35 cellular contexts compared by ENCODE assay signal in genomic region chr9:111854799-111855198, GRCh38. TPM values are rescaled to one million over a fixed set of nuclear protein-coding genes. Genes with fewer than 3 reads are reported as not detected.
DNase-seq lines count a peak whose midpoint lies in the region; ATAC-seq, FAIRE-seq and TF ChIP-seq lines count a peak whose summit lies in the region.
"Had no signal": no experiment of that assay in that cellular context is flagged by ENCODE, and none has a peak within 500 bp of the region (broad histone marks: within the 10 kb centered on the region; RNA-seq: fewer than 3 reads in every experiment).

No MANE protein-coding gene starts in this region.

- TF ChIP-seq POLR2A in stomach (IDR thresholded peaks at IDR 0.05) = no peak

- no peaks in the 10 kb centered on the region for H3K27me3 Mint-ChIP-seq in MCF 10A (ENCODE audit: insufficient read depth, unreplicated experiment)
- H3K27me3 Mint-ChIP-seq: naive thymus-derived CD8-positive, alpha-beta T cell; stimulated activated memory B cell treated with anti-CD40 and anti-IgM and Interleukin-4, amounts not matched to agents 10 μg/mL and 1 μg/mL and 100 μg/mL, for 72 hours; type B pancreatic cell had no signal

- H3K4me1 Mint-ChIP-seq in MCF 10A (ENCODE audit: insufficient read depth, unreplicated experiment) = peaks cover 31% of the 10 kb centered on the region
- H3K4me1 Mint-ChIP-seq: CD4-positive, CD25-positive, alpha-beta regulatory T cell; stimulated activated memory B cell treated with anti-CD40 and anti-IgM and Interleukin-4, amounts not matched to agents 10 μg/mL and 1 μg/mL and 100 μg/mL, for 72 hours had no signal

- H3K27ac ChIP-seq in small intestine (ENCODE audit: low read depth in 1 of 2, low read length in 1 of 2) (no peak overlapping the region), stomach (no peak overlapping the region)
- H3K27ac ChIP-seq: hepatocyte, lower lobe of right lung, prostate gland had no signal

- H3K4me3 ChIP-seq in adipocyte (ENCODE audit: low read length) = no peak overlapping the region
- no peak overlapping the region for H3K4me3 ChIP-seq in fibroblast of pulmonary artery (replicated peaks; ENCODE audit: low read depth, low read length)
- no peak overlapping the region for H3K4me3 ChIP-seq in small intestine (ENCODE audit: low read depth in 1 of 2, low read length in 2 of 2)
- H3K4me3 ChIP-seq in stomach = no peak overlapping the region
- H3K4me3 ChIP-seq: hepatocyte, lower lobe of right lung, MG63, prostate gland had no signal

- H3K9me3 Mint-ChIP-seq in MCF 10A (ENCODE audit: unreplicated experiment) = no peaks in the 10 kb centered on the region
- H3K9me3 Mint-ChIP-seq: activated T-cell treated with anti-CD3 and anti-CD28 coated beads, Interleukin-2, amount 50 U/mL, for 72 hours; dendritic cell treated with granulocyte-macrophage colony-stimulating factor and Interleukin-4, amounts not matched to agents 40 ng/mL and 50 ng/mL, for 4 days; naive thymus-derived CD8-positive, alpha-beta T cell; stimulated activated memory B cell treated with anti-CD40 and anti-IgM and Interleukin-4, amounts not matched to agents 10 μg/mL and 1 μg/mL and 100 μg/mL, for 72 hours had no signal

- H3K27ac Mint-ChIP-seq in MCF 10A (ENCODE audit: low read depth, unreplicated experiment) = no peak overlapping the region
- H3K27ac Mint-ChIP-seq: activated T-cell treated with anti-CD3 and anti-CD28 coated beads, Interleukin-2, amount 50 U/mL, for 72 hours; CD4-positive, CD25-positive, alpha-beta regulatory T cell; dendritic cell treated with granulocyte-macrophage colony-stimulating factor and Interleukin-4, amounts not matched to agents 40 ng/mL and 50 ng/mL, for 4 days; naive thymus-derived CD8-positive, alpha-beta T cell; stimulated activated memory B cell treated with anti-CD40 and anti-IgM and Interleukin-4, amounts not matched to agents 10 μg/mL and 1 μg/mL and 100 μg/mL, for 72 hours; type B pancreatic cell had no signal

- no peaks in the 10 kb centered on the region for H3K36me3 ChIP-seq in adipocyte (ENCODE audit: control insufficient read depth, insufficient read depth, low read length, severe bottlenecking)
- no peaks in the 10 kb centered on the region for H3K36me3 ChIP-seq in small intestine (ENCODE audit: control insufficient read depth in 2 of 2, insufficient read depth in 2 of 2, low read length in 2 of 2)
- H3K36me3 ChIP-seq in stomach = no peaks in the 10 kb centered on the region
- H3K36me3 ChIP-seq: lower lobe of right lung, MG63, prostate gland had no signal

- no peak overlapping the region for H3K9ac ChIP-seq in adipocyte (ENCODE audit: low read length)

- H3K4me1 ChIP-seq in adipocyte (ENCODE audit: control insufficient read depth, insufficient read depth, low read length) = peaks cover 22% of the 10 kb centered on the region
- no peaks in the 10 kb centered on the region for H3K4me1 ChIP-seq in small intestine (ENCODE audit: control insufficient read depth in 2 of 2, insufficient read depth in 1 of 2, low read depth in 1 of 2, low read length in 1 of 2)
- H3K4me1 ChIP-seq in stomach = peaks cover 0 to 7% (median 2%) of the 10 kb centered on the region in 4 donors
- H3K4me1 ChIP-seq: prostate gland had no signal

- intact Hi-C loops in left colon (cut with DNase I, micrococcal nuclease) (no loop called here), stomach (cut with DNase I; ENCODE audit: low total_unique reads) (no loop called here), MCF 10A (cut with micrococcal nuclease) (loop anchor here (5.0 kb wide), 1 partner anchor 103 kb away; no protein-coding TSS in a partner anchor)

- CTCF ChIA-PET in MCF 10A (lab: Yijun Ruan, JAX) = interaction anchor here (0.6 to 1.4 kb wide), 2 partner anchors 67 to 220 kb away, joined by 3 read pairs; no protein-coding TSS in a partner anchor

- POLR2A ChIA-PET in MCF 10A (lab: Yijun Ruan, JAX) = interaction anchor here (1.2 kb wide), 1 partner anchor 41 kb away, joined by 4 read pairs; the partner anchor contains the start of gene UGCG

- 79 to 90% (median 85%) methylated on average over 4 of the region's 4 CpGs for WGBS in small intestine, 3 donors
- WGBS in stomach, 5 donors = 79 to 88% (median 86%) methylated on average over 4 of the region's 4 CpGs

- no peak for TF ChIP-seq EP300 in stomach (IDR thresholded peaks at IDR 0.05)

- DNase-seq in SIG-M5 treated with dmso at 0.1 percent for 504 hours (lab: John Stamatoyannopoulos, UW; ENCODE audit: unreplicated experiment) (peak; percentile 11), SIG-M5 (lab: John Stamatoyannopoulos, UW) (no peak), adipocyte (ENCODE audit: low read depth) (peak; percentile 25), fibroblast of pulmonary artery (ENCODE audit: low read depth) (peak; percentile 66), left colon (no peak), small intestine (no peak), stomach (no peak), MCF 10A (ENCODE audit: unreplicated experiment) (no peak)
- DNase-seq: 8988T; activated CD4-positive, alpha-beta T cell treated with anti-CD3 and anti-CD28 coated beads, Interleukin-2, amount 50 U/mL, for 48 hours; activated CD4-positive, CD25-positive, alpha-beta regulatory T cell treated with anti-CD3 and anti-CD28 coated beads, Interleukin-2, amount 50 U/mL, for 72 hours; activated T-cell treated with anti-CD3 and anti-CD28 coated beads, Interleukin-2, amount 50 U/mL, for 72 hours; CD4-positive, CD25-positive, alpha-beta regulatory T cell; central memory CD4-positive, alpha-beta T cell; GOT3; KG1; lower lobe of right lung; MG63; naive thymus-derived CD8-positive, alpha-beta T cell; NCI-H1436 treated with DMSO at 0.1 percent for 48 hours; NCI-H510A; nucleus accumbens; PC-3; stimulated activated CD4-positive, alpha-beta T cell treated with anti-CD3 and anti-CD28 coated beads, Interleukin-15, amount 100 ng/mL, for 24 hours; stimulated activated CD4-positive, alpha-beta T cell treated with anti-CD3 and anti-CD28 coated beads, Interleukin-4, amount 100 ng/mL, for 4 hours; substantia nigra; T-helper 2 cell had no signal

- no peaks in the 10 kb centered on the region for H3K36me3 Mint-ChIP-seq in MCF 10A (ENCODE audit: insufficient read depth, unreplicated experiment)
- H3K36me3 Mint-ChIP-seq: naive thymus-derived CD8-positive, alpha-beta T cell; stimulated activated memory B cell treated with anti-CD40 and anti-IgM and Interleukin-4, amounts not matched to agents 10 μg/mL and 1 μg/mL and 100 μg/mL, for 72 hours had no signal

- H3K27me3 ChIP-seq in adipocyte (replicated peaks; ENCODE audit: control insufficient read depth, insufficient read depth, low read length) (no peaks in the 10 kb centered on the region), small intestine (ENCODE audit: control insufficient read depth in 2 of 2, insufficient read depth in 2 of 2, low read length in 2 of 2) (no peaks in the 10 kb centered on the region), stomach (no peaks in the 10 kb centered on the region)
- H3K27me3 ChIP-seq: hepatocyte, MG63 had no signal

- no peak for ATAC-seq in left colon
- ATAC-seq: activated T-cell treated with anti-CD3 and anti-CD28 coated beads, Interleukin-2, amount 50 U/mL, for 72 hours; lower lobe of right lung; naive thymus-derived CD8-positive, alpha-beta T cell; PC-3; sciatic nerve; SK-N-SH treated with all-trans-retinoic acid at 6 μM for 48 hours; stimulated activated memory B cell treated with anti-CD40 and anti-IgM and Interleukin-4, amounts not matched to agents 10 μg/mL and 1 μg/mL and 100 μg/mL, for 72 hours had no signal

- H3K9me3 ChIP-seq in adipocyte (ENCODE audit: control insufficient read depth, low read length) (no peaks in the 10 kb centered on the region), small intestine (ENCODE audit: control insufficient read depth, low read depth) (no peaks in the 10 kb centered on the region), stomach (peaks cover 0 to 5% (median 0%) of the 10 kb centered on the region in 4 donors)
- H3K9me3 ChIP-seq: lower lobe of right lung, MG63, prostate gland had no signal

- no TSS peak for BruUV-seq in MCF 10A (replicated peaks; lab: Mats Ljungman, UMichigan)

- TF ChIP-seq CTCF in fibroblast of pulmonary artery (IDR thresholded peaks at IDR 0.05; ENCODE audit: low read length, missing control alignments) (no peak), stomach (IDR thresholded peaks at IDR 0.05) (no peak), MCF 10A (IDR thresholded peaks at IDR 0.05; ENCODE audit: unreplicated experiment) (no peak)

- no peak overlapping the region for H3K4me3 Mint-ChIP-seq in MCF 10A (ENCODE audit: unreplicated experiment)
- H3K4me3 Mint-ChIP-seq: activated T-cell treated with anti-CD3 and anti-CD28 coated beads, Interleukin-2, amount 50 U/mL, for 72 hours; CD4-positive, CD25-positive, alpha-beta regulatory T cell; dendritic cell treated with granulocyte-macrophage colony-stimulating factor and Interleukin-4, amounts not matched to agents 40 ng/mL and 50 ng/mL, for 4 days; naive thymus-derived CD8-positive, alpha-beta T cell; stimulated activated memory B cell treated with anti-CD40 and anti-IgM and Interleukin-4, amounts not matched to agents 10 μg/mL and 1 μg/mL and 100 μg/mL, for 72 hours; type B pancreatic cell had no signal

- FAIRE-seq in small intestine (lab: Jason Lieb, UNC) = no peak
- FAIRE-seq: D721Med had no signal

RNA-seq across cellular contexts. Expression of gene UGCG, which starts 41.8 kb away (rescaled TPM):
- 10 to 100 TPM; 32.3 to 49.2 TPM for total RNA-seq in left colon
- 10 to 100 TPM; 11.6 to 23.5 (median 17.3) TPM for polyA plus RNA-seq in small intestine
- total RNA-seq in stomach = 100 to 1,000 TPM in 1 of 5 donors, 10 to 100 TPM in 4; 19.2 to 182 (median 42.6) TPM
- 10 to 100 TPM; 13.7 to 17.1 (median 16.6) TPM for polyA plus RNA-seq in stomach
- total RNA-seq in MCF 10A (2022) = 29.5 and 31.4 TPM in 2 replicates

Comparison
In these comparisons a context has a peak if more than half of its experiments do, and no peak if none do; other contexts are left out.
1. DNase-seq: peak in SIG-M5 treated with dmso at 0.1 percent for 504 hours (single experiment), adipocyte (single experiment) and fibroblast of pulmonary artery (single experiment); none in SIG-M5 (single experiment), left colon (0 of 2), small intestine (single experiment), stomach (single experiment) and MCF 10A (single experiment).